In the genomic region with DNA sequence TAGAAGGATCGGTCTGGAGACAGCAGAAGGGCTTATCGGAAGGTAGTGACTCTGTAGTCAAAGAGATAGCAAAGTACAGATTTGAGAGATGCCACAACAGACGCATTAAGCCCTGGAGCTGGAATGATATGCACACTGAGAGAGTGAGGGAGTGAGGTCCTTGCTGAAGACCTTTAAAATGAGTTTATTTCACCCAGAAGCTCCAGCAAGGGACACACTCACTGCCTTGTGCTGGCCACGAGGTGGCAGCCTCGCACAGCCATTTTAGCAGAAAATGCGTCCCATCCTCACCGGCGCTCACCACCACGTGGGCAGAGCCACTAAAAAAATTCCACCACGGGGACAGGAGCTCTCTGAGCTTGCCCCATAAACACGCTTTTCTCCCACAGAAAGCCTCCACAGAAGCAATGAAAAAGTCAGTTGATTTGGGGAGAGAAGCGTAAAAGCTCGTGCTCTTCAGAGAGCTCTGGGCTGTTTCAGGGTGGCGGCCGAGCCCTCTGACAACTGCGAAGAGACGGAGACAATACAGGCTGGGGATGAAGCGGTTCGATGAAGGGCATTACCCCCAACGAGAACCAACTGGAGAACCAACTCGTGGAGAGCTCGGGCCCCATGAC, we compare ENCODE assay signal across 8 cellular contexts.
DNase-seq lines count a peak whose midpoint lies in the region; ATAC-seq and TF ChIP-seq lines count a peak whose summit lies in the region.

No MANE protein-coding gene starts in this region.

- H3K9me3 ChIP-seq in neural cell (ENCODE audit: low read length): no peaks in the 10 kb centered on the region
- H3K9me3 ChIP-seq in suprapubic skin: no peaks in the 10 kb centered on the region

- TF ChIP-seq EP300 in neural cell (conservative IDR thresholded peaks at IDR 0.05; ENCODE audit: poor library complexity, severe bottlenecking): no peak
- no peak for TF ChIP-seq EP300 in suprapubic skin (IDR thresholded peaks at IDR 0.05)

- H4K20me1 ChIP-seq in neural cell (ENCODE audit: insufficient read depth): no peaks in the 10 kb centered on the region

- WGBS in suprapubic skin: 44% methylated on average over 22 of the region's 22 CpGs

- H3K36me3 ChIP-seq in neural cell (ENCODE audit: insufficient read depth, low read length) (no peaks in the 10 kb centered on the region), suprapubic skin (peaks cover 11% of the 10 kb centered on the region)

- H3K4me1 ChIP-seq in suprapubic skin: peaks cover 88% of the 10 kb centered on the region

- peak; percentile 94 for TF ChIP-seq RAD21 in neural cell (conservative IDR thresholded peaks at IDR 0.05)

- TF ChIP-seq CTCF in fibroblast of the aortic adventitia (IDR thresholded peaks at IDR 0.05; ENCODE audit: insufficient read depth, low read length): peak; percentile 85
- TF ChIP-seq CTCF in neural cell (IDR thresholded peaks at IDR 0.05; ENCODE audit: poor library complexity, severe bottlenecking): peak; percentile 92
- TF ChIP-seq CTCF in suprapubic skin (IDR thresholded peaks at IDR 0.05): peak; percentile 86 to 88

- TF ChIP-seq POLR2A in suprapubic skin (IDR thresholded peaks at IDR 0.05): no peak

- H3K27ac ChIP-seq in neural cell (ENCODE audit: low read length) (no peak overlapping the region), suprapubic skin (peak overlapping the region; percentile 59)

- H3K4me2 ChIP-seq in neural cell (ENCODE audit: low read length): no peak overlapping the region

- no peaks in the 10 kb centered on the region for H3K79me2 ChIP-seq in neural cell (replicated peaks; ENCODE audit: insufficient read depth, low read length)

- DNase-seq in EH (ENCODE audit: low read depth): peak; percentile 89
- DNase-seq in RPMI7951 (ENCODE audit: low read depth): peak; percentile 79
- DNase-seq in activated effector memory CD4-positive, alpha-beta T cell treated with Interleukin-2 at 50 U/mL for 16 hours: peak; percentile 58
- peak; percentile 86 for DNase-seq in fibroblast of the aortic adventitia (ENCODE audit: low read depth)
- DNase-seq in suprapubic skin (ENCODE audit: low spot score in 2 of 2): peak in 1 of 2 donors; percentile 88

- H3K4me3 ChIP-seq in fibroblast of the aortic adventitia (ENCODE audit: low read depth, low read length) (no peak overlapping the region), neural cell (ENCODE audit: low read length) (no peak overlapping the region), suprapubic skin (no peak overlapping the region)

- ATAC-seq in HG03045 (IDR thresholded peaks at IDR 0.05; ENCODE audit: unreplicated experiment): peak; percentile 41
- no peak for ATAC-seq in HG03039 (IDR thresholded peaks at IDR 0.05; ENCODE audit: unreplicated experiment)

- H3K27me3 ChIP-seq in neural cell (ENCODE audit: insufficient read depth, low read depth, low read length) (no peaks in the 10 kb centered on the region), suprapubic skin (no peaks in the 10 kb centered on the region)

- H2AFZ ChIP-seq in neural cell (ENCODE audit: low read depth, low read length): no peak overlapping the region

- H3F3A ChIP-seq in neural cell (ENCODE audit: insufficient read depth, low read length, poor library complexity, severe bottlenecking): no peaks in the 10 kb centered on the region

- H3K9ac ChIP-seq in neural cell (ENCODE audit: low read length): no peak overlapping the region

- no peaks in the 10 kb centered on the region for H3K9me2 ChIP-seq in neural cell (ENCODE audit: insufficient read depth, low read length)

TF ChIP-seq in neural cell, 6 proteins besides CTCF, POLR2A, EP300 and RAD21:
- TF ChIP-seq SMC3 (conservative IDR thresholded peaks at IDR 0.05; ENCODE audit: poor library complexity) (peak; percentile 94), MXI1 (conservative IDR thresholded peaks at IDR 0.05; ENCODE audit: poor library complexity, severe bottlenecking) (no peak)
